Comparison of ENCODE assay signal across 1 cellular context in the genomic region with DNA sequence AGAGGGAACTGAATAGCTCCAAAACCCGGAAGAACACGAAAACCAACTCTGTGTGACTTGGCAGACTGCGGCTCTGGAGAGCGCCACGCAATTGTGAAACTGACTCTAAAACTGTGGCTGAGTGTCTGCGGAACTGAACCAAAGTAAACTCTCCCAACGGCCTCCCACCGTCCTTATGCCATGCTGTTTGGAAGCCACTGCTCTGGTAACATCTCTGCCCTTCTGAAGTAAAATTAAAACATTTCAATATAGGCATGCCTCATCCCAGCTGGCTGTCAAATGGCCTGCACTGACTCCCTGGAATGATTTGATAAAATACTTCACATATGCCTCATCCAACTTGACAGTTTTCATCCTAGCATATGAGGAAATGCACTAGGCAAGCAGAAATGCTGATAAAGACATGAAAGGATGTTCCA.
TF ChIP-seq lines count a peak whose summit lies in the region.

No MANE protein-coding gene starts in this region.

TF ChIP-seq in liver, 16 proteins besides CTCF, POLR2A, EP300 and RAD21 (continued from another document):
- TF ChIP-seq, protein P1, sequence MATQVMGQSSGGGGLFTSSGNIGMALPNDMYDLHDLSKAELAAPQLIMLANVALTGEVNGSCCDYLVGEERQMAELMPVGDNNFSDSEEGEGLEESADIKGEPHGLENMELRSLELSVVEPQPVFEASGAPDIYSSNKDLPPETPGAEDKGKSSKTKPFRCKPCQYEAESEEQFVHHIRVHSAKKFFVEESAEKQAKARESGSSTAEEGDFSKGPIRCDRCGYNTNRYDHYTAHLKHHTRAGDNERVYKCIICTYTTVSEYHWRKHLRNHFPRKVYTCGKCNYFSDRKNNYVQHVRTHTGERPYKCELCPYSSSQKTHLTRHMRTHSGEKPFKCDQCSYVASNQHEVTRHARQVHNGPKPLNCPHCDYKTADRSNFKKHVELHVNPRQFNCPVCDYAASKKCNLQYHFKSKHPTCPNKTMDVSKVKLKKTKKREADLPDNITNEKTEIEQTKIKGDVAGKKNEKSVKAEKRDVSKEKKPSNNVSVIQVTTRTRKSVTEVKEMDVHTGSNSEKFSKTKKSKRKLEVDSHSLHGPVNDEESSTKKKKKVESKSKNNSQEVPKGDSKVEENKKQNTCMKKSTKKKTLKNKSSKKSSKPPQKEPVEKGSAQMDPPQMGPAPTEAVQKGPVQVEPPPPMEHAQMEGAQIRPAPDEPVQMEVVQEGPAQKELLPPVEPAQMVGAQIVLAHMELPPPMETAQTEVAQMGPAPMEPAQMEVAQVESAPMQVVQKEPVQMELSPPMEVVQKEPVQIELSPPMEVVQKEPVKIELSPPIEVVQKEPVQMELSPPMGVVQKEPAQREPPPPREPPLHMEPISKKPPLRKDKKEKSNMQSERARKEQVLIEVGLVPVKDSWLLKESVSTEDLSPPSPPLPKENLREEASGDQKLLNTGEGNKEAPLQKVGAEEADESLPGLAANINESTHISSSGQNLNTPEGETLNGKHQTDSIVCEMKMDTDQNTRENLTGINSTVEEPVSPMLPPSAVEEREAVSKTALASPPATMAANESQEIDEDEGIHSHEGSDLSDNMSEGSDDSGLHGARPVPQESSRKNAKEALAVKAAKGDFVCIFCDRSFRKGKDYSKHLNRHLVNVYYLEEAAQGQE (IDR thresholded peaks at IDR 0.05) = peak; percentile 57
- peak; percentile 85 for TF ChIP-seq SP1 (IDR thresholded peaks at IDR 0.05)
- TF ChIP-seq EGR1 (IDR thresholded peaks at IDR 0.05; ENCODE audit: low read depth in 2 of 2) = peak; percentile 12 to 13
- TF ChIP-seq, protein P2, sequence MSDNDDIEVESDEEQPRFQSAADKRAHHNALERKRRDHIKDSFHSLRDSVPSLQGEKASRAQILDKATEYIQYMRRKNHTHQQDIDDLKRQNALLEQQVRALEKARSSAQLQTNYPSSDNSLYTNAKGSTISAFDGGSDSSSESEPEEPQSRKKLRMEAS (IDR thresholded peaks at IDR 0.05) = peak; percentile 84
- no peak for TF ChIP-seq FOXA1 (IDR thresholded peaks at IDR 0.05)
